31 cellular contexts compared by ENCODE assay signal in the genomic region with DNA sequence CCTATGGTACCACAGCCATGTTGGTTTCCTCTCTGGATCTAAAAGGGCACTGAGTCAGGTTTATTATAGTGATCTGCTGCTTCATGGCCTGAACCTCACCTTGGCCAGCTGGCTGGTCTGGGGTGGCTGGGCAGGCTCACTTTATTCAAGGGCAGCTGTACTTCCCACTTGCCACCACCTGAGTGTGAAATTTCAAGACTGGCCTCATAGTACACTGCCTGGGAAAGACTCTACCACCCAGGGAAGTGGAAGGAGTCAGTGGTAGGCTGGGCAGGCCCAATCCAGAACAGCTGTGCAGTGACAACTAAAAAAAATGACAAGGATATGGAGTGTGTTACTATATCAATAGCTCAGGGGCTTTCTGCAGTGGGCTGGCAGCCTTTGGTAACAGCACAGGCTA.
"Had no signal": no experiment of that assay in that cellular context is flagged by ENCODE, and none has a peak within 500 bp of the region (broad histone marks: within the 10 kb centered on the region; RNA-seq: fewer than 3 reads in every experiment).

No MANE protein-coding gene starts in this region.

- H3K9me3 Mint-ChIP-seq: activated B cell treated with CpG ODN at 0.5 μM for 24 hours; activated naive CD8-positive, alpha-beta T cell treated with anti-CD3 and anti-CD28 coated beads, Interleukin-2, amount 10 ng/mL, durations not matched to agents 7 days and 5 days; activated T-cell treated with anti-CD3 and anti-CD28 coated beads, Interleukin-2, amount 50 U/mL, for 4 hours; activated T-helper 17 cell treated with anti-CD3 and anti-CD28 coated beads, Interleukin-2, amount 50 U/mL, for 72 hours; nephron progenitor cell; stimulated activated naive B cell treated with anti-CD40 and anti-IgM and Interleukin-4, amounts not matched to agents 10 μg/mL and 1 μg/mL and 100 μg/mL, for 72 hours had no signal

- H3K27ac ChIP-seq: brain microvascular endothelial cell, neutrophil, prostate gland, sigmoid colon, stomach, tibial artery, upper lobe of right lung had no signal

- H3K4me1 ChIP-seq: prostate gland had no signal

- DNase-seq: activated B cell treated with CpG ODN at 0.5 μM for 24 hours; activated CD4-positive, alpha-beta T cell treated with anti-CD3 and anti-CD28 coated beads, Interleukin-2, amount 50 U/mL, for 1 hour; activated CD8-positive, alpha-beta memory T cell treated with anti-CD3 and anti-CD28 coated beads, Interleukin-2, amount 50 U/mL, for 4 hours; activated gamma-delta T cell treated with Interleukin-2 at 50 U/mL for 16 hours; activated naive CD8-positive, alpha-beta T cell treated with anti-CD3 and anti-CD28 coated beads, Interleukin-2, amount 10 ng/mL, durations not matched to agents 7 days and 5 days; activated T-cell treated with anti-CD3 and anti-CD28 coated beads, Interleukin-2, amount 50 U/mL, for 4 hours; amniotic stem cell; brain microvascular endothelial cell; cortex of kidney; foreskin fibroblast; head of caudate nucleus; hippocampal formation; left cardiac atrium; left ventricle myocardium superior; mucosa of descending colon; nephron progenitor cell; retina; sigmoid colon; stimulated activated CD4-positive, alpha-beta T cell treated with anti-CD3 and anti-CD28 coated beads, Interleukin-1b, Interleukin-23, amount 100 ng/mL, for 48 hours; stimulated activated CD4-positive, alpha-beta T cell treated with anti-CD3 and anti-CD28 coated beads, Interleukin-4, amount 100 ng/mL, for 4 hours; stimulated activated naive B cell treated with anti-CD40 and anti-IgM and Interleukin-4, amounts not matched to agents 10 μg/mL and 1 μg/mL and 100 μg/mL, for 72 hours; stomach; tibial artery; upper lobe of right lung had no signal

- H3K9me3 ChIP-seq: mucosa of descending colon, neutrophil, prostate gland, sigmoid colon, stomach, tibial artery, upper lobe of right lung had no signal

- H3K27ac Mint-ChIP-seq: activated B cell treated with CpG ODN at 0.5 μM for 24 hours; activated naive CD8-positive, alpha-beta T cell treated with anti-CD3 and anti-CD28 coated beads, Interleukin-2, amount 10 ng/mL, durations not matched to agents 7 days and 5 days; activated T-helper 17 cell treated with anti-CD3 and anti-CD28 coated beads, Interleukin-2, amount 50 U/mL, for 72 hours; nephron progenitor cell; stimulated activated naive B cell treated with anti-CD40 and anti-IgM and Interleukin-4, amounts not matched to agents 10 μg/mL and 1 μg/mL and 100 μg/mL, for 72 hours had no signal

- H3K4me3 ChIP-seq: mucosa of descending colon, prostate gland, sigmoid colon, smooth muscle cell, stomach, tibial artery, upper lobe of right lung had no signal

- H3K4me3 Mint-ChIP-seq: activated B cell treated with CpG ODN at 0.5 μM for 24 hours; activated naive CD8-positive, alpha-beta T cell treated with anti-CD3 and anti-CD28 coated beads, Interleukin-2, amount 10 ng/mL, durations not matched to agents 7 days and 5 days; activated T-cell treated with anti-CD3 and anti-CD28 coated beads, Interleukin-2, amount 50 U/mL, for 4 hours; activated T-helper 17 cell treated with anti-CD3 and anti-CD28 coated beads, Interleukin-2, amount 50 U/mL, for 72 hours; nephron progenitor cell; stimulated activated naive B cell treated with anti-CD40 and anti-IgM and Interleukin-4, amounts not matched to agents 10 μg/mL and 1 μg/mL and 100 μg/mL, for 72 hours had no signal

- H3K4me2 ChIP-seq: smooth muscle cell had no signal

- FAIRE-seq: astrocyte, endothelial cell of umbilical vein, keratinocyte had no signal

- H3K27me3 ChIP-seq: brain microvascular endothelial cell, neutrophil, sigmoid colon, stomach, tibial artery, upper lobe of right lung had no signal

- ATAC-seq: activated T-cell treated with anti-CD3 and anti-CD28 coated beads, Interleukin-2, amount 50 U/mL, for 4 hours; activated T-helper 17 cell treated with anti-CD3 and anti-CD28 coated beads, Interleukin-2, amount 50 U/mL, for 72 hours; left cardiac atrium; left ventricle myocardium superior; mucosa of descending colon; stimulated activated naive B cell treated with anti-CD40 and anti-IgM and Interleukin-4, amounts not matched to agents 10 μg/mL and 1 μg/mL and 100 μg/mL, for 72 hours; upper lobe of right lung had no signal

- H3K27me3 Mint-ChIP-seq: activated B cell treated with CpG ODN at 0.5 μM for 24 hours; activated naive CD8-positive, alpha-beta T cell treated with anti-CD3 and anti-CD28 coated beads, Interleukin-2, amount 10 ng/mL, durations not matched to agents 7 days and 5 days; activated T-helper 17 cell treated with anti-CD3 and anti-CD28 coated beads, Interleukin-2, amount 50 U/mL, for 72 hours; stimulated activated naive B cell treated with anti-CD40 and anti-IgM and Interleukin-4, amounts not matched to agents 10 μg/mL and 1 μg/mL and 100 μg/mL, for 72 hours had no signal
